Comparison of ENCODE assay signal across 16 cellular contexts in the genomic region with DNA sequence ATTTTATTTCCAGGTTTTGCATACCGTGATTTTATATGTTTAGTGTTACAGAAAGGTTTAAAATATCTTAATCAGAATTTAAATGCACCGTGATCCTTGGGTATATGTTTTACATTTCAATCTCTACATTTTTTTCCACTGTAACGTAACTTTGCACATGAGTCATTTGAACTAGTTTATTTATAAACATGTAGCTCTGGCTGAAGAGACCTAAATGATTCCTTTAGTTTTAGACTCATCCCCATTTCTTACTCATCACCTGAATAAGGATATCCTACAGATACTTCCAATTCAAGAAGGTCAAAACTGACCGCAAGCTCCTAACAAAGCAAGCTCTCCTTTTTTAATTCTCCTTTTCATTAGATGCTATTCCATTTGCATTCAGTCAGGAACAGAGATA. TPM values are rescaled to one million over a fixed set of nuclear protein-coding genes. Genes with fewer than 3 reads are reported as not detected.
DNase-seq lines count a peak whose midpoint lies in the region; FAIRE-seq and TF ChIP-seq lines count a peak whose summit lies in the region.
"Had no signal": no experiment of that assay in that cellular context is flagged by ENCODE, and none has a peak within 500 bp of the region (broad histone marks: within the 10 kb centered on the region; RNA-seq: fewer than 3 reads in every experiment).

No MANE protein-coding gene starts in this region.

- intact Hi-C loops in MCF 10A (cut with micrococcal nuclease) (no loop called here), breast epithelium (cut with DNase I; ENCODE audit: low total_unique reads) (no loop called here)

- H3K36me3 ChIP-seq in breast epithelium, result peaks cover 7% of the 10 kb centered on the region
- H3K36me3 ChIP-seq in bronchial epithelial cell (ENCODE audit: control insufficient read depth, insufficient read depth, low read length), result no peaks in the 10 kb centered on the region
- H3K36me3 ChIP-seq: BLaER1 had no signal

- POLR2A ChIA-PET in MCF 10A (lab: Yijun Ruan, JAX), result no interaction called here

- TF ChIP-seq CTCF in MCF 10A (IDR thresholded peaks at IDR 0.05; ENCODE audit: unreplicated experiment), result no peak
- TF ChIP-seq CTCF in breast epithelium (IDR thresholded peaks at IDR 0.05), result no peak
- no peak for TF ChIP-seq CTCF in bronchial epithelial cell (IDR thresholded peaks at IDR 0.05; ENCODE audit: insufficient read depth, low read length, severe bottlenecking)

- no peak overlapping the region for H3K4me3 Mint-ChIP-seq in MCF 10A (ENCODE audit: unreplicated experiment)
- H3K4me3 Mint-ChIP-seq: CD8-positive, alpha-beta memory T cell had no signal

- TF ChIP-seq POLR2A in breast epithelium (IDR thresholded peaks at IDR 0.05), result no peak

- H3K4me1 Mint-ChIP-seq in MCF 10A (ENCODE audit: insufficient read depth, unreplicated experiment), result peaks cover 19% of the 10 kb centered on the region
- H3K4me1 Mint-ChIP-seq: CD8-positive, alpha-beta memory T cell had no signal

- CTCF ChIA-PET in MCF 10A (lab: Yijun Ruan, JAX), result no interaction called here

- H3K27me3 Mint-ChIP-seq in MCF 10A (ENCODE audit: insufficient read depth, unreplicated experiment), result no peaks in the 10 kb centered on the region
- H3K27me3 Mint-ChIP-seq: CD8-positive, alpha-beta memory T cell had no signal

- H3K9me3 ChIP-seq in breast epithelium, result no peaks in the 10 kb centered on the region
- H3K9me3 ChIP-seq: BLaER1, Caco-2 had no signal

- H3K9me3 Mint-ChIP-seq in MCF 10A (ENCODE audit: unreplicated experiment), result peaks cover 8% of the 10 kb centered on the region

- no peaks in the 10 kb centered on the region for H3K36me3 Mint-ChIP-seq in MCF 10A (ENCODE audit: insufficient read depth, unreplicated experiment)
- H3K36me3 Mint-ChIP-seq: CD8-positive, alpha-beta memory T cell had no signal

- DNase-seq in MCF 10A (ENCODE audit: unreplicated experiment) (peak; percentile 5), breast epithelium (ENCODE audit: low spot score in 2 of 2) (no peak), bronchial epithelial cell (ENCODE audit: low read depth) (peak; percentile 37), fibroblast of peridontal ligament (ENCODE audit: extremely low read depth) (peak; percentile 4), NCI-H1105 treated with DMSO at 0.1 percent for 48 hours (lab: John Stamatoyannopoulos, UW) (no peak), DMS53 (lab: John Stamatoyannopoulos, UW) (no peak), MV-4-11 (lab: John Stamatoyannopoulos, UW) (no peak)
- DNase-seq in central memory CD4-positive, alpha-beta T cell, result no peak
- DNase-seq: AML-193; Caco-2; CD8-positive, alpha-beta memory T cell had no signal

- H3K4me1 ChIP-seq in breast epithelium, result no peaks in the 10 kb centered on the region
- H3K4me1 ChIP-seq: BLaER1, Caco-2 had no signal

- no peak overlapping the region for H3K27ac Mint-ChIP-seq in MCF 10A (ENCODE audit: low read depth, unreplicated experiment)
- H3K27ac Mint-ChIP-seq: CD8-positive, alpha-beta memory T cell had no signal

- H3K27me3 ChIP-seq in breast epithelium (no peaks in the 10 kb centered on the region), bronchial epithelial cell (ENCODE audit: control insufficient read depth, insufficient read depth, low read length) (no peaks in the 10 kb centered on the region)
- H3K27me3 ChIP-seq: BLaER1 had no signal

- no TSS peak for BruUV-seq in MCF 10A (replicated peaks; lab: Mats Ljungman, UMichigan)

- H3K4me3 ChIP-seq in breast epithelium (no peak overlapping the region), bronchial epithelial cell (ENCODE audit: low read depth, low read length) (no peak overlapping the region)
- H3K4me3 ChIP-seq: BLaER1, GM12878, K562 had no signal

- no peak overlapping the region for H3K27ac ChIP-seq in breast epithelium
- H3K27ac ChIP-seq: 22Rv1, BLaER1, HL-60 had no signal

- FAIRE-seq in bronchial epithelial cell (lab: Jason Lieb, UNC), result no peak
- FAIRE-seq: GM12878, K562 had no signal

RNA-seq across cellular contexts. Expression of gene SLC6A15, which starts 42.7 kb away (rescaled TPM):
- 94.0 and 96.3 TPM in 2 replicates for total RNA-seq in MCF 10A (2022)
- 1 to 10 TPM in 2 of 3 donors, not detected in 1; 2.0 to 2.2 TPM for total RNA-seq in breast epithelium
- 22.9 and 65.0 TPM in 2 replicates for total RNA-seq in bronchial epithelial cell
- total RNA-seq: Caco-2; CD8-positive, alpha-beta memory T cell; GM12878; K562 had no signal

Comparison
In these comparisons a context has a peak if more than half of its experiments do, and no peak if none do; other contexts are left out.
1. DNase-seq: peak in MCF 10A (single experiment), bronchial epithelial cell (single experiment) and fibroblast of peridontal ligament (single experiment); none in breast epithelium (0 of 2), NCI-H1105 treated with DMSO at 0.1 percent for 48 hours (single experiment), central memory CD4-positive, alpha-beta T cell (single experiment), DMS53 (single experiment) and MV-4-11 (single experiment).